Comparison of ENCODE assay signal across 8 cellular contexts in the genomic region with DNA sequence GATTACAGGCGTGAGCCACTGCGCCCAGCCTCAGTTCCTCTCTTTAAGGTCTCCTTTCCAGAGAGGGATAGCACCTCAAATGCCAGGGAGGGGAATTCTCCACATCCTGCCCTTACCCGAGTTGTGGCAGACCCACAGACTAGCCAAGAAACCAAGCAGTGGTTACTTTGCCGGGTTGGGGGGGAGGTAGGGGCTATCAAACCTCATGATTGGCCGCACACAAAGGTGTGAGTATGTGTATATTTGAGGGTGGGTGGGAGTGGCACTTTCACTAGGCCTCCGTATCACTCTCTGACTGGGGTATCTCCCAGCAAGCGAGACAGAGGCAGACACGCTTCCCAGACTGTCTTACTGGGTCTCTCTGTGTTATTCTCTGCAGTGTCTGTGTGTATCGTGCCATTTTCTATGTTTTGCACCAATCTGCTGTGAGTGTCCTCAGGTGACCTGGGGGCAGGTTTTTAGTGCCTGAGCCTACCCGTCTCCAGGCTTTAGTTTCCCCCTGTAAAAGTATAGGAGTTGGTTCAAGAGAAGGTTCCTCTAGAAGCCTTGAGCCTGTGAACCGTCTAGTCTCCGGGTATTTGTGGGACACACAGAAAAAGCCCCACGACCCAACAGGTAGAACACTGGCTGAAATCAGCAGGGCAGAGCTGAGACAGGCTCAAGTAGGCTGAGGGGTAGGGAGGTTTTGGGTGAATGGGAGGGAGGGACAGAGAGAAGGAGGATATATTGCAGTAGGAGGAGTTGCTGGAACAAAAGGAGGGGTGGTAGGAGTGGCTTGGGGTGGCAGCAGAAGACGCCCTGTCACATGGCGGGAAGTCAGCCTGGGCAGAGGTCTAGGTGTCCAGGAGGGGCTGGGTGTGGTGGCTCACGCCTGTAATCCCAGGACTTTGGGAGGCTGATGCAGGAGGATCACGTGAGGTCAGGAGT. TPM values are rescaled to one million over a fixed set of nuclear protein-coding genes. Genes with fewer than 3 reads are reported as not detected.
DNase-seq lines count a peak whose midpoint lies in the region; TF ChIP-seq lines count a peak whose summit lies in the region.

No MANE protein-coding gene starts in this region.

- H3K4me1 ChIP-seq in fibroblast of lung (ENCODE audit: control insufficient read depth, extremely low read depth, insufficient read depth, low read length) (peaks cover 57% of the 10 kb centered on the region), skeletal muscle tissue (ENCODE audit: control insufficient read depth in 3 of 3, insufficient read depth in 3 of 3, low read length in 3 of 3) (peaks cover 97 to 98% (median 97%) of the 10 kb centered on the region in 3 donors)

- TF ChIP-seq CTCF in fibroblast of lung (conservative IDR thresholded peaks at IDR 0.05 in 1 of 2, IDR thresholded peaks at IDR 0.05 in 1 of 2; ENCODE audit: low read depth in 1 of 2, low read length in 2 of 2), result no peak

- peak overlapping the region; percentile 36 for H3K9ac ChIP-seq in fibroblast of lung (ENCODE audit: insufficient read depth, low read length)
- H3K9ac ChIP-seq in skeletal muscle tissue (ENCODE audit: low read depth in 1 of 3, low read length in 3 of 3), result peak overlapping the region; percentile 52 to 77 (median 63)

- H3K4me3 Mint-ChIP-seq in activated CD4-positive, alpha-beta T cell treated with anti-CD3 and anti-CD28 coated beads, Interleukin-2, amount 10 ng/mL, durations not matched to agents 7 days and 5 days, result no peak overlapping the region

- H4K20me1 ChIP-seq in fibroblast of lung (ENCODE audit: control insufficient read depth, extremely low read depth, insufficient read depth, low read length), result no peaks in the 10 kb centered on the region

- CTCF ChIA-PET in activated CD4-positive, alpha-beta T cell treated with anti-CD3 and anti-CD28 coated beads, Interleukin-2, amount 10 ng/mL, durations not matched to agents 7 days and 5 days (lab: Charles Lee), result interaction anchor here (0.5 to 25.5 kb wide), 5 partner anchors 13 to 93 kb away, joined by 3 to 645 read pairs (median 3); no protein-coding TSS in a partner anchor

- H3K4me2 ChIP-seq in fibroblast of lung (ENCODE audit: extremely low read depth, insufficient read depth, low read length), result peak overlapping the region; percentile 78

- DNase-seq in activated CD4-positive, alpha-beta T cell treated with anti-CD3 and anti-CD28 coated beads, Interleukin-2, amount 10 ng/mL, durations not matched to agents 7 days and 5 days, result peak; percentile 32
- no peak for DNase-seq in activated CD4-positive, alpha-beta T cell treated with anti-CD3 and anti-CD28 coated beads for 48 hours
- DNase-seq in T-helper 22 cell (ENCODE audit: low read depth) (peak; percentile 54), fibroblast of lung (ENCODE audit: low read depth in 2 of 2) (peak; percentile 29 to 48), NCI-H2227 (lab: John Stamatoyannopoulos, UW; ENCODE audit: unreplicated experiment) (no peak), HuH-7.5 (ENCODE audit: low spot score) (no peak), GOT3 (lab: John Stamatoyannopoulos, UW) (no peak)

- no peak overlapping the region for H2AFZ ChIP-seq in fibroblast of lung (ENCODE audit: low read length)

- H3K4me3 ChIP-seq in fibroblast of lung (replicated peaks in 1 of 4; ENCODE audit: control extremely low read depth in 1 of 4, insufficient read depth in 1 of 4, low read depth in 3 of 4, low read length in 4 of 4), result peak overlapping the region in 3 of 4 experiments; percentile 1 to 38 (median 2)
- H3K4me3 ChIP-seq in skeletal muscle tissue (ENCODE audit: low read length in 3 of 3), result peak overlapping the region; percentile 42 to 59 (median 58)

- H3K79me2 ChIP-seq in fibroblast of lung (ENCODE audit: control insufficient read depth, insufficient read depth, low read length), result peaks cover 94% of the 10 kb centered on the region

- H3K9me3 Mint-ChIP-seq in activated CD4-positive, alpha-beta T cell treated with anti-CD3 and anti-CD28 coated beads, Interleukin-2, amount 10 ng/mL, durations not matched to agents 7 days and 5 days, result no peaks in the 10 kb centered on the region

- H3K27me3 ChIP-seq in fibroblast of lung (ENCODE audit: control insufficient read depth, insufficient read depth, low read length) (no peaks in the 10 kb centered on the region), skeletal muscle tissue (ENCODE audit: control insufficient read depth in 3 of 3, insufficient read depth in 3 of 3, low read length in 3 of 3) (no peaks in the 10 kb centered on the region)

- H3K36me3 ChIP-seq in fibroblast of lung (ENCODE audit: control insufficient read depth, insufficient read depth, low read length) (peaks cover 13% of the 10 kb centered on the region), skeletal muscle tissue (ENCODE audit: control insufficient read depth in 3 of 3, insufficient read depth in 3 of 3, low read length in 3 of 3) (peaks cover 0 to 6% (median 3%) of the 10 kb centered on the region in 3 donors)

- no peaks in the 10 kb centered on the region for H3K36me3 Mint-ChIP-seq in activated CD4-positive, alpha-beta T cell treated with anti-CD3 and anti-CD28 coated beads, Interleukin-2, amount 10 ng/mL, durations not matched to agents 7 days and 5 days (ENCODE audit: low read depth)

- peaks cover 4% of the 10 kb centered on the region for H3K27me3 Mint-ChIP-seq in activated CD4-positive, alpha-beta T cell treated with anti-CD3 and anti-CD28 coated beads, Interleukin-2, amount 10 ng/mL, durations not matched to agents 7 days and 5 days

- H3K27ac Mint-ChIP-seq in activated CD4-positive, alpha-beta T cell treated with anti-CD3 and anti-CD28 coated beads, Interleukin-2, amount 10 ng/mL, durations not matched to agents 7 days and 5 days, result peak overlapping the region; percentile 81

- H3K9me3 ChIP-seq in fibroblast of lung (ENCODE audit: control insufficient read depth, insufficient read depth, low read depth, low read length) (no peaks in the 10 kb centered on the region), skeletal muscle tissue (ENCODE audit: control insufficient read depth in 3 of 3, low read length in 3 of 3) (no peaks in the 10 kb centered on the region)

- H3K4me1 Mint-ChIP-seq in activated CD4-positive, alpha-beta T cell treated with anti-CD3 and anti-CD28 coated beads, Interleukin-2, amount 10 ng/mL, durations not matched to agents 7 days and 5 days, result peaks cover 81% of the 10 kb centered on the region

- peak overlapping the region; percentile 99 for H3K27ac ChIP-seq in fibroblast of lung (ENCODE audit: insufficient read depth, low read length)
- peak overlapping the region; percentile 99 for H3K27ac ChIP-seq in skeletal muscle tissue (ENCODE audit: low read depth, low read length)

- POLR2A ChIA-PET in activated CD4-positive, alpha-beta T cell treated with anti-CD3 and anti-CD28 coated beads, Interleukin-2, amount 10 ng/mL, durations not matched to agents 7 days and 5 days (lab: Charles Lee), result no interaction called here

RNA-seq across cellular contexts. Expression of gene LMNA, which starts 10.3 kb away (rescaled TPM):
- total RNA-seq in activated CD4-positive, alpha-beta T cell treated with anti-CD3 and anti-CD28 coated beads, Interleukin-2, amount 10 ng/mL, durations not matched to agents 7 days and 5 days, result 10 to 100 TPM; 38.3 to 43.5 TPM
- 780 and 1,150 TPM in 2 replicates for total RNA-seq in fibroblast of lung
- polyA plus RNA-seq in fibroblast of lung, result 613 and 813 TPM in 2 replicates
- polyA plus RNA-seq in fibroblast of lung (2012), result 891 and 1,369 TPM in 2 replicates
- polyA minus RNA-seq in fibroblast of lung (ENCODE audit: low replicate concordance), result 720 and 826 TPM in 2 replicates
- total RNA-seq in skeletal muscle tissue, result 399 TPM

RNA-seq across cellular contexts. Expression of gene SEMA4A, which starts 28.6 kb away (rescaled TPM):
- 10 to 100 TPM; 35.3 to 37.8 TPM for total RNA-seq in activated CD4-positive, alpha-beta T cell treated with anti-CD3 and anti-CD28 coated beads, Interleukin-2, amount 10 ng/mL, durations not matched to agents 7 days and 5 days
- total RNA-seq in fibroblast of lung (0.77 and 0.99 TPM in 2 replicates), skeletal muscle tissue (4.2 TPM)
- 0.24 and 0.27 TPM in 2 replicates for polyA plus RNA-seq in fibroblast of lung
- polyA plus RNA-seq in fibroblast of lung (2012), result 0.28 and 0.44 TPM in 2 replicates
- 0.27 and 1.8 TPM in 2 replicates for polyA minus RNA-seq in fibroblast of lung (ENCODE audit: low replicate concordance)

RNA-seq across cellular contexts. Expression of gene MEX3A, which starts 42.6 kb away (rescaled TPM):
- under 1 TPM; 0.02 to 0.05 TPM for total RNA-seq in activated CD4-positive, alpha-beta T cell treated with anti-CD3 and anti-CD28 coated beads, Interleukin-2, amount 10 ng/mL, durations not matched to agents 7 days and 5 days
- total RNA-seq in fibroblast of lung (1.5 and 1.7 TPM in 2 replicates), skeletal muscle tissue (6.8 TPM)
- polyA plus RNA-seq in fibroblast of lung, result 0.96 and 2.1 TPM in 2 replicates
- polyA plus RNA-seq in fibroblast of lung (2012), result 0.94 and 2.9 TPM in 2 replicates
- polyA minus RNA-seq in fibroblast of lung (ENCODE audit: low replicate concordance), result 2.4 and 3.9 TPM in 2 replicates

Comparison
In these comparisons a context has a peak if more than half of its experiments do, and no peak if none do; other contexts are left out.
1. DNase-seq: peak in activated CD4-positive, alpha-beta T cell treated with anti-CD3 and anti-CD28 coated beads, Interleukin-2, amount 10 ng/mL, durations not matched to agents 7 days and 5 days (single experiment), T-helper 22 cell (single experiment) and fibroblast of lung (2 of 2); none in activated CD4-positive, alpha-beta T cell treated with anti-CD3 and anti-CD28 coated beads for 48 hours (single experiment), NCI-H2227 (single experiment), HuH-7.5 (single experiment) and GOT3 (single experiment).